ENCODE assay signal across 1 cellular context in the genomic region with DNA sequence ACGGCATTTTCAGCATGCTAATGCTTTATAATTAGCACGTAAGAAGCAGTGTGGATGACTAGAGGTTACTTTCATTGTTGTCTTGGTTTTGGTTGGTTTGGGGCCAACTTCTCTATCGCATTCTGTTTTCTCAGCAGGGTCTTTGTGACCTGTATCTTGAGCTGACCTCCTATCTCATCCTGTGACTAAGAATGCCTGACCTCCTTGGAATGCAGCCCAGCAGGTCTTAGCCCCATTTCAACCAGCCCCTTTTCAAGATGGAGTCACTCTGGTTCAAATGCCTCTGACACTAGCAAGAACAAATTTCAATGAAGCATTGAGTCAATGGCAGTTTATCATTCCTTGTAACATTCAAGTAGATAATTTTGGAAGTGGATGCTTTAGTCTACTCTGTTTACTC.
TF ChIP-seq lines count a peak whose summit lies in the region.

No MANE protein-coding gene starts in this region.

TF ChIP-seq in GM23338, 12 proteins besides CTCF, POLR2A, EP300 and RAD21 (continued from another document):
- TF ChIP-seq, protein P1, sequence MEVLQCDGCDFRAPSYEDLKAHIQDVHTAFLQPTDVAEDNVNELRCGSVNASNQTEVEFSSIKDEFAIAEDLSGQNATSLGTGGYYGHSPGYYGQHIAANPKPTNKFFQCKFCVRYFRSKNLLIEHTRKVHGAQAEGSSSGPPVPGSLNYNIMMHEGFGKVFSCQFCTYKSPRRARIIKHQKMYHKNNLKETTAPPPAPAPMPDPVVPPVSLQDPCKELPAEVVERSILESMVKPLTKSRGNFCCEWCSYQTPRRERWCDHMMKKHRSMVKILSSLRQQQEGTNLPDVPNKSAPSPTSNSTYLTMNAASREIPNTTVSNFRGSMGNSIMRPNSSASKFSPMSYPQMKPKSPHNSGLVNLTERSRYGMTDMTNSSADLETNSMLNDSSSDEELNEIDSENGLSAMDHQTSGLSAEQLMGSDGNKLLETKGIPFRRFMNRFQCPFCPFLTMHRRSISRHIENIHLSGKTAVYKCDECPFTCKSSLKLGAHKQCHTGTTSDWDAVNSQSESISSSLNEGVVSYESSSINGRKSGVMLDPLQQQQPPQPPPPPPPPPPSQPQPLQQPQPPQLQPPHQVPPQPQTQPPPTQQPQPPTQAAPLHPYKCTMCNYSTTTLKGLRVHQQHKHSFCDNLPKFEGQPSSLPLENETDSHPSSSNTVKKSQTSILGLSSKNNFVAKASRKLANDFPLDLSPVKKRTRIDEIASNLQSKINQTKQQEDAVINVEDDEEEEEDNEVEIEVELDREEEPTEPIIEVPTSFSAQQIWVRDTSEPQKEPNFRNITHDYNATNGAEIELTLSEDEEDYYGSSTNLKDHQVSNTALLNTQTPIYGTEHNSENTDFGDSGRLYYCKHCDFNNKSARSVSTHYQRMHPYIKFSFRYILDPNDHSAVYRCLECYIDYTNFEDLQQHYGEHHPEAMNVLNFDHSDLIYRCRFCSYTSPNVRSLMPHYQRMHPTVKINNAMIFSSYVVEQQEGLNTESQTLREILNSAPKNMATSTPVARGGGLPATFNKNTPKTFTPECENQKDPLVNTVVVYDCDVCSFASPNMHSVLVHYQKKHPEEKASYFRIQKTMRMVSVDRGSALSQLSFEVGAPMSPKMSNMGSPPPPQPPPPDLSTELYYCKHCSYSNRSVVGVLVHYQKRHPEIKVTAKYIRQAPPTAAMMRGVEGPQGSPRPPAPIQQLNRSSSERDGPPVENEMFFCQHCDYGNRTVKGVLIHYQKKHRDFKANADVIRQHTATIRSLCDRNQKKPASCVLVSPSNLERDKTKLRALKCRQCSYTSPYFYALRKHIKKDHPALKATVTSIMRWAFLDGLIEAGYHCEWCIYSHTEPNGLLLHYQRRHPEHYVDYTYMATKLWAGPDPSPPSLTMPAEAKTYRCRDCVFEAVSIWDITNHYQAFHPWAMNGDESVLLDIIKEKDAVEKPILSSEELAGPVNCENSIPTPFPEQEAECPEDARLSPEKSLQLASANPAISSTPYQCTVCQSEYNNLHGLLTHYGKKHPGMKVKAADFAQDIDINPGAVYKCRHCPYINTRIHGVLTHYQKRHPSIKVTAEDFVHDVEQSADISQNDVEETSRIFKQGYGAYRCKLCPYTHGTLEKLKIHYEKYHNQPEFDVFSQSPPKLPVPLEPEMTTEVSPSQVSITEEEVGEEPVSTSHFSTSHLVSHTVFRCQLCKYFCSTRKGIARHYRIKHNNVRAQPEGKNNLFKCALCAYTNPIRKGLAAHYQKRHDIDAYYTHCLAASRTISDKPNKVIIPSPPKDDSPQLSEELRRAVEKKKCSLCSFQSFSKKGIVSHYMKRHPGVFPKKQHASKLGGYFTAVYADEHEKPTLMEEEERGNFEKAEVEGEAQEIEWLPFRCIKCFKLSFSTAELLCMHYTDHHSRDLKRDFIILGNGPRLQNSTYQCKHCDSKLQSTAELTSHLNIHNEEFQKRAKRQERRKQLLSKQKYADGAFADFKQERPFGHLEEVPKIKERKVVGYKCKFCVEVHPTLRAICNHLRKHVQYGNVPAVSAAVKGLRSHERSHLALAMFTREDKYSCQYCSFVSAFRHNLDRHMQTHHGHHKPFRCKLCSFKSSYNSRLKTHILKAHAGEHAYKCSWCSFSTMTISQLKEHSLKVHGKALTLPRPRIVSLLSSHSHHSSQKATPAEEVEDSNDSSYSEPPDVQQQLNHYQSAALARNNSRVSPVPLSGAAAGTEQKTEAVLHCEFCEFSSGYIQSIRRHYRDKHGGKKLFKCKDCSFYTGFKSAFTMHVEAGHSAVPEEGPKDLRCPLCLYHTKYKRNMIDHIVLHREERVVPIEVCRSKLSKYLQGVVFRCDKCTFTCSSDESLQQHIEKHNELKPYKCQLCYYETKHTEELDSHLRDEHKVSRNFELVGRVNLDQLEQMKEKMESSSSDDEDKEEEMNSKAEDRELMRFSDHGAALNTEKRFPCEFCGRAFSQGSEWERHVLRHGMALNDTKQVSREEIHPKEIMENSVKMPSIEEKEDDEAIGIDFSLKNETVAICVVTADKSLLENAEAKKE (CRISPR knock-in tag; IDR thresholded peaks at IDR 0.05), result 0 out of 2 replicates have a peak, but pooled peaks have one; percentile 46
- TF ChIP-seq POLR2AphosphoS5 (IDR thresholded peaks at IDR 0.05; ENCODE audit: low read depth), result no peak
